Comparison of ENCODE assay signal across 23 cellular contexts in the genomic region with DNA sequence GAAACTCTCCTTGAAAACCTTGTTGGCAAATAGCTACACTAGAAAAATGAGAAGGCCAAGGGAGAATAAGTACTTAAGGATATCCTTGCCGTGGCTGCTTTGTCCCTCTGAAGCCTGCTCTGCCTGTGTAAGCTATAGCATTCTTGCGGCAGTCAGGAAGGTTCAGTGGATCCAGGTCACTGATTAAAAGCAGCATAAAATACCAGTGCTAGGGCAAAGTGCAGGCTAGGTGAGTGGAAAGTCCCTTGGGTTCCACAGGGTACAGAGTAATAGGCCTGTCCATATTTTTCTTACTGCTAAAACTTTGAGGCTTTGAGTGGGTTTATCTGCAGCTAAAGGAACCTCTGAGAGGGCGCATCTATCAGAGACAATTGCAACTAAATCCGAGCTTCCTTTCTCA. TPM values are rescaled to one million over a fixed set of nuclear protein-coding genes. Genes with fewer than 3 reads are reported as not detected.
A peak's percentile ranks its signal among the peaks of the same experiment; 100 is the strongest.
DNase-seq lines count a peak whose midpoint lies in the region; ATAC-seq and TF ChIP-seq lines count a peak whose summit lies in the region.
"Had no signal": no experiment of that assay in that cellular context is flagged by ENCODE, and none has a peak within 500 bp of the region (broad histone marks: within the 10 kb centered on the region; RNA-seq: fewer than 3 reads in every experiment).

No MANE protein-coding gene starts in this region.

- no peak for DNase-seq in activated CD8-positive, alpha-beta memory T cell treated with anti-CD3 and anti-CD28 coated beads, Interleukin-2, amount 10 ng/mL, durations not matched to agents 7 days and 5 days
- no peak for DNase-seq in activated CD8-positive, alpha-beta memory T cell treated with anti-CD3 and anti-CD28 coated beads, Interleukin-2, amount 50 U/mL, for 48 hours
- no peak for DNase-seq in activated T-helper 1 cell treated with anti-CD3 and anti-CD28 coated beads, Interleukin-12 subunit alpha, Interleukin-12 subunit beta, Interleukin-2, Interleukin-4 antibody, amounts not matched to agents 30 ng/mL and 10 ng/mL and 1 ng/mL, durations not matched to agents 14 hours and 24 hours and 36 hours (ENCODE audit: low spot score)
- DNase-seq in left kidney (ENCODE audit: low read depth, low spot score) (peak; percentile 35), KBM-7 (no peak), NCI-H2081 (lab: John Stamatoyannopoulos, UW) (no peak), osteoblast (ENCODE audit: insufficient read length, low spot score, missing footprints) (no peak)
- no peak for DNase-seq in stimulated activated effector memory CD8-positive, alpha-beta T cell treated with anti-CD3 and anti-CD28 coated beads, Interleukin-12 subunit alpha, Interleukin-12 subunit beta, amount 100 ng/mL, for 72 hours (ENCODE audit: low spot score in 2 of 2)
- DNase-seq: CD4-positive, alpha-beta T cell; DMS79 treated with DMSO at 0.1 percent for 48 hours; NCI-H1105 treated with DMSO at 0.1 percent for 48 hours; NCI-H146; NCI-H1930; NCI-H446; NCI-H524 treated with DMSO at 0.1 percent for 48 hours; NCI-H774; SIG-M5 had no signal

- no peak for ATAC-seq in activated CD8-positive, alpha-beta memory T cell treated with anti-CD3 and anti-CD28 coated beads, Interleukin-2, amount 10 ng/mL, durations not matched to agents 7 days and 5 days
- ATAC-seq in stimulated activated effector memory CD8-positive, alpha-beta T cell treated with anti-CD3 and anti-CD28 coated beads, Interleukin-12 subunit alpha, Interleukin-12 subunit beta, amount 100 ng/mL, for 72 hours: no peak
- ATAC-seq: K562 had no signal

- H3K27me3 Mint-ChIP-seq in activated CD8-positive, alpha-beta memory T cell treated with anti-CD3 and anti-CD28 coated beads, Interleukin-2, amount 10 ng/mL, durations not matched to agents 7 days and 5 days: no peaks in the 10 kb centered on the region
- no peaks in the 10 kb centered on the region for H3K27me3 Mint-ChIP-seq in activated T-helper 1 cell treated with anti-CD3 and anti-CD28 coated beads, Interleukin-12 subunit alpha, Interleukin-12 subunit beta, Interleukin-2, Interleukin-4 antibody, amounts not matched to agents 30 ng/mL and 10 ng/mL and 1 ng/mL, durations not matched to agents 14 hours and 24 hours and 36 hours (ENCODE audit: insufficient read depth)
- H3K27me3 Mint-ChIP-seq: CD4-positive, alpha-beta T cell had no signal

- H3K4me1 Mint-ChIP-seq in activated CD8-positive, alpha-beta memory T cell treated with anti-CD3 and anti-CD28 coated beads, Interleukin-2, amount 10 ng/mL, durations not matched to agents 7 days and 5 days: peaks cover 72% of the 10 kb centered on the region
- H3K4me1 Mint-ChIP-seq in activated T-helper 1 cell treated with anti-CD3 and anti-CD28 coated beads, Interleukin-12 subunit alpha, Interleukin-12 subunit beta, Interleukin-2, Interleukin-4 antibody, amounts not matched to agents 30 ng/mL and 10 ng/mL and 1 ng/mL, durations not matched to agents 14 hours and 24 hours and 36 hours (ENCODE audit: low read depth): peaks cover 83% of the 10 kb centered on the region
- H3K4me1 Mint-ChIP-seq in stimulated activated effector memory CD8-positive, alpha-beta T cell treated with anti-CD3 and anti-CD28 coated beads, Interleukin-12 subunit alpha, Interleukin-12 subunit beta, amount 100 ng/mL, for 72 hours: peaks cover 84% of the 10 kb centered on the region

- CTCF ChIA-PET in activated CD8-positive, alpha-beta memory T cell treated with anti-CD3 and anti-CD28 coated beads, Interleukin-2, amount 10 ng/mL, durations not matched to agents 7 days and 5 days (lab: Charles Lee): interaction anchor here (0.6 to 30.7 kb wide), 4 partner anchors 10 to 125 kb away, joined by 3 to 708 read pairs (median 4); a partner anchor contains a TSS

- in situ Hi-C loops in KBM-7 (cut with MboI; ENCODE audit: low pct_unique_long_range_greater_than_20kb, low sequenced_read_pairs): no loop called here

- no peak overlapping the region for H3K4me3 ChIP-seq in osteoblast (ENCODE audit: insufficient read depth, low read length)
- H3K4me3 ChIP-seq: BLaER1, K562, SK-N-MC had no signal

- intact Hi-C loops in activated T-helper 1 cell treated with anti-CD3 and anti-CD28 coated beads, Interleukin-12 subunit alpha, Interleukin-12 subunit beta, Interleukin-2, Interleukin-4 antibody, amounts not matched to agents 30 ng/mL and 10 ng/mL and 1 ng/mL, durations not matched to agents 14 hours and 24 hours and 36 hours (cut with micrococcal nuclease): no loop called here

- H3K4me2 ChIP-seq in osteoblast (ENCODE audit: insufficient read depth, low read length): no peak overlapping the region
- H3K4me2 ChIP-seq: BLaER1 had no signal

- peak overlapping the region; percentile 3 for H3K27ac Mint-ChIP-seq in activated CD8-positive, alpha-beta memory T cell treated with anti-CD3 and anti-CD28 coated beads, Interleukin-2, amount 10 ng/mL, durations not matched to agents 7 days and 5 days
- H3K27ac Mint-ChIP-seq in activated T-helper 1 cell treated with anti-CD3 and anti-CD28 coated beads, Interleukin-12 subunit alpha, Interleukin-12 subunit beta, Interleukin-2, Interleukin-4 antibody, amounts not matched to agents 30 ng/mL and 10 ng/mL and 1 ng/mL, durations not matched to agents 14 hours and 24 hours and 36 hours: peak overlapping the region; percentile 22
- peak overlapping the region; percentile 93 for H3K27ac Mint-ChIP-seq in stimulated activated effector memory CD8-positive, alpha-beta T cell treated with anti-CD3 and anti-CD28 coated beads, Interleukin-12 subunit alpha, Interleukin-12 subunit beta, amount 100 ng/mL, for 72 hours

- H2AFZ ChIP-seq in osteoblast (ENCODE audit: low read length): no peak overlapping the region

- H3K27ac ChIP-seq in osteoblast (ENCODE audit: low read depth, low read length): no peak overlapping the region
- H3K27ac ChIP-seq: BLaER1, SK-N-MC had no signal

- no peaks in the 10 kb centered on the region for H3K9me3 ChIP-seq in osteoblast (ENCODE audit: low read depth, low read length)
- H3K9me3 ChIP-seq: BLaER1 had no signal

- no peaks in the 10 kb centered on the region for H3K79me2 ChIP-seq in osteoblast (ENCODE audit: insufficient read depth, low read length)

- no peak overlapping the region for H3K4me3 Mint-ChIP-seq in activated CD8-positive, alpha-beta memory T cell treated with anti-CD3 and anti-CD28 coated beads, Interleukin-2, amount 10 ng/mL, durations not matched to agents 7 days and 5 days
- no peak overlapping the region for H3K4me3 Mint-ChIP-seq in activated T-helper 1 cell treated with anti-CD3 and anti-CD28 coated beads, Interleukin-12 subunit alpha, Interleukin-12 subunit beta, Interleukin-2, Interleukin-4 antibody, amounts not matched to agents 30 ng/mL and 10 ng/mL and 1 ng/mL, durations not matched to agents 14 hours and 24 hours and 36 hours
- peak overlapping the region; percentile 80 for H3K4me3 Mint-ChIP-seq in stimulated activated effector memory CD8-positive, alpha-beta T cell treated with anti-CD3 and anti-CD28 coated beads, Interleukin-12 subunit alpha, Interleukin-12 subunit beta, amount 100 ng/mL, for 72 hours
- H3K4me3 Mint-ChIP-seq: CD4-positive, alpha-beta T cell had no signal

- no peaks in the 10 kb centered on the region for H3K9me3 Mint-ChIP-seq in activated CD8-positive, alpha-beta memory T cell treated with anti-CD3 and anti-CD28 coated beads, Interleukin-2, amount 10 ng/mL, durations not matched to agents 7 days and 5 days (ENCODE audit: low read depth)
- no peaks in the 10 kb centered on the region for H3K9me3 Mint-ChIP-seq in activated T-helper 1 cell treated with anti-CD3 and anti-CD28 coated beads, Interleukin-12 subunit alpha, Interleukin-12 subunit beta, Interleukin-2, Interleukin-4 antibody, amounts not matched to agents 30 ng/mL and 10 ng/mL and 1 ng/mL, durations not matched to agents 14 hours and 24 hours and 36 hours
- H3K9me3 Mint-ChIP-seq in stimulated activated effector memory CD8-positive, alpha-beta T cell treated with anti-CD3 and anti-CD28 coated beads, Interleukin-12 subunit alpha, Interleukin-12 subunit beta, amount 100 ng/mL, for 72 hours: no peaks in the 10 kb centered on the region
- H3K9me3 Mint-ChIP-seq: CD4-positive, alpha-beta T cell had no signal

- peaks cover 90% of the 10 kb centered on the region for H3K36me3 Mint-ChIP-seq in activated CD8-positive, alpha-beta memory T cell treated with anti-CD3 and anti-CD28 coated beads, Interleukin-2, amount 10 ng/mL, durations not matched to agents 7 days and 5 days
- H3K36me3 Mint-ChIP-seq in activated T-helper 1 cell treated with anti-CD3 and anti-CD28 coated beads, Interleukin-12 subunit alpha, Interleukin-12 subunit beta, Interleukin-2, Interleukin-4 antibody, amounts not matched to agents 30 ng/mL and 10 ng/mL and 1 ng/mL, durations not matched to agents 14 hours and 24 hours and 36 hours (ENCODE audit: low read depth): peaks cover 77% of the 10 kb centered on the region
- H3K36me3 Mint-ChIP-seq in stimulated activated effector memory CD8-positive, alpha-beta T cell treated with anti-CD3 and anti-CD28 coated beads, Interleukin-12 subunit alpha, Interleukin-12 subunit beta, amount 100 ng/mL, for 72 hours: peaks cover 100% of the 10 kb centered on the region

- no peaks in the 10 kb centered on the region for H3K27me3 ChIP-seq in osteoblast (ENCODE audit: insufficient read depth, low read length)
- H3K27me3 ChIP-seq: BLaER1 had no signal

- TF ChIP-seq CTCF in osteoblast (IDR thresholded peaks at IDR 0.05; ENCODE audit: extremely low read depth, low read depth, low read length): no peak

- H4K20me1 ChIP-seq in osteoblast (ENCODE audit: insufficient read depth, low read length): peaks cover 16% of the 10 kb centered on the region

- H3K36me3 ChIP-seq in osteoblast (ENCODE audit: insufficient read depth, low read length): peaks cover 60% of the 10 kb centered on the region

- H3K4me1 ChIP-seq in osteoblast (ENCODE audit: insufficient read depth, low read length): peaks cover 12% of the 10 kb centered on the region
- H3K4me1 ChIP-seq: BLaER1 had no signal

RNA-seq across cellular contexts. Expression of a gene that starts 10.3 kb away (rescaled TPM):
- 100 to 1,000 TPM in 1 of 2 experiments, 10 to 100 TPM in 1; 49.7 to 109 TPM for total RNA-seq in activated CD8-positive, alpha-beta memory T cell treated with anti-CD3 and anti-CD28 coated beads, Interleukin-2, amount 10 ng/mL, durations not matched to agents 7 days and 5 days
- total RNA-seq in activated T-helper 1 cell treated with anti-CD3 and anti-CD28 coated beads, Interleukin-12 subunit alpha, Interleukin-12 subunit beta, Interleukin-2, Interleukin-4 antibody, amounts not matched to agents 30 ng/mL and 10 ng/mL and 1 ng/mL, durations not matched to agents 14 hours and 24 hours and 36 hours: 27.2 and 27.9 TPM in 2 replicates
- total RNA-seq in osteoblast: not detected in 2 replicates
- total RNA-seq: HT-29, K562, LHCN-M2, MCF 10A had no signal

RNA-seq across cellular contexts. Expression of a gene that starts 42.1 kb away (rescaled TPM):
- 10 to 100 TPM; 19.1 to 27.7 TPM for total RNA-seq in activated CD8-positive, alpha-beta memory T cell treated with anti-CD3 and anti-CD28 coated beads, Interleukin-2, amount 10 ng/mL, durations not matched to agents 7 days and 5 days
- 16.1 and 16.3 TPM in 2 replicates for total RNA-seq in activated T-helper 1 cell treated with anti-CD3 and anti-CD28 coated beads, Interleukin-12 subunit alpha, Interleukin-12 subunit beta, Interleukin-2, Interleukin-4 antibody, amounts not matched to agents 30 ng/mL and 10 ng/mL and 1 ng/mL, durations not matched to agents 14 hours and 24 hours and 36 hours
- total RNA-seq in osteoblast: 22.7 and 25.0 TPM in 2 replicates

Comparison
In these comparisons a context has a peak if more than half of its experiments do, and no peak if none do; other contexts are left out.
1. H3K27ac Mint-ChIP-seq: peak in every context shown above with its lines; median percentile 93 in stimulated activated effector memory CD8-positive, alpha-beta T cell treated with anti-CD3 and anti-CD28 coated beads, Interleukin-12 subunit alpha, Interleukin-12 subunit beta, amount 100 ng/mL, for 72 hours; 22 in activated T-helper 1 cell treated with anti-CD3 and anti-CD28 coated beads, Interleukin-12 subunit alpha, Interleukin-12 subunit beta, Interleukin-2, Interleukin-4 antibody, amounts not matched to agents 30 ng/mL and 10 ng/mL and 1 ng/mL, durations not matched to agents 14 hours and 24 hours and 36 hours; 3 in activated CD8-positive, alpha-beta memory T cell treated with anti-CD3 and anti-CD28 coated beads, Interleukin-2, amount 10 ng/mL, durations not matched to agents 7 days and 5 days.
2. RNA of a gene that starts 10.3 kb away (total RNA-seq): 49.7 to 109 TPM in activated CD8-positive, alpha-beta memory T cell treated with anti-CD3 and anti-CD28 coated beads, Interleukin-2, amount 10 ng/mL, durations not matched to agents 7 days and 5 days and 27.2 to 27.9 TPM in activated T-helper 1 cell treated with anti-CD3 and anti-CD28 coated beads, Interleukin-12 subunit alpha, Interleukin-12 subunit beta, Interleukin-2, Interleukin-4 antibody, amounts not matched to agents 30 ng/mL and 10 ng/mL and 1 ng/mL, durations not matched to agents 14 hours and 24 hours and 36 hours; not detected in osteoblast; every median in the first group is over 10 times any median in the second.